In genomic region chr15:67049351-67050044, GRCh38 we compare ENCODE assay signal across 1 cellular context.
TF ChIP-seq lines count a peak whose summit lies in the region.

No MANE protein-coding gene starts in this region.

TF ChIP-seq in HepG2, 621 proteins besides CTCF, POLR2A, EP300 and RAD21 (continued from another document):
- TF ChIP-seq ZNF3 (CRISPR knock-in tag; IDR thresholded peaks at IDR 0.05) (0 out of 2 replicates have a peak, but pooled peaks have one; percentile 36), SALL2 (CRISPR knock-in tag; IDR thresholded peaks at IDR 0.05) (no peak), E2F5 (CRISPR knock-in tag; conservative IDR thresholded peaks at IDR 0.05) (no peak), ZFP37 (CRISPR knock-in tag; IDR thresholded peaks at IDR 0.05; ENCODE audit: borderline replicate concordance) (no peak), ZNF615 (CRISPR knock-in tag; IDR thresholded peaks at IDR 0.05; ENCODE audit: borderline replicate concordance) (no peak), HNF1B (CRISPR knock-in tag; IDR thresholded peaks at IDR 0.05) (peak; percentile 31; the same call in 1 of the 2 replicates), ZNF484 (CRISPR knock-in tag; IDR thresholded peaks at IDR 0.05; ENCODE audit: borderline replicate concordance, low read depth) (no peak), THAP8 (CRISPR knock-in tag; IDR thresholded peaks at IDR 0.05; ENCODE audit: borderline replicate concordance) (no peak), ZNF513 (CRISPR knock-in tag; conservative IDR thresholded peaks at IDR 0.05) (no peak), LRRFIP1 (CRISPR knock-in tag; conservative IDR thresholded peaks at IDR 0.05) (no peak), RBFOX2 (IDR thresholded peaks at IDR 0.05; ENCODE audit: low read depth, low read length) (no peak), ZNF33A (CRISPR knock-in tag; IDR thresholded peaks at IDR 0.05; ENCODE audit: borderline replicate concordance) (no peak), SP2 (CRISPR knock-in tag; IDR thresholded peaks at IDR 0.05) (no peak), ZNF12 (CRISPR knock-in tag; IDR thresholded peaks at IDR 0.05) (no peak), THYN1 (CRISPR knock-in tag; IDR thresholded peaks at IDR 0.05; ENCODE audit: borderline replicate concordance, low read depth) (peak; percentile 43; the same call in 1 of the 2 replicates), ZNF276 (CRISPR knock-in tag; IDR thresholded peaks at IDR 0.05; ENCODE audit: low read depth) (no peak), ZNF30 (CRISPR knock-in tag; IDR thresholded peaks at IDR 0.05) (no peak), HINFP (CRISPR knock-in tag; IDR thresholded peaks at IDR 0.05; ENCODE audit: low read depth) (no peak), GTF2F1 (IDR thresholded peaks at IDR 0.05; ENCODE audit: low read length) (no peak), ZNF564 (CRISPR knock-in tag; IDR thresholded peaks at IDR 0.05) (no peak), ZNF460 (CRISPR knock-in tag; IDR thresholded peaks at IDR 0.05; ENCODE audit: borderline replicate concordance) (no peak), FOSL1 (CRISPR knock-in tag; IDR thresholded peaks at IDR 0.05; ENCODE audit: borderline replicate concordance) (no peak), ZNF772 (CRISPR knock-in tag; IDR thresholded peaks at IDR 0.05) (no peak), MAX (IDR thresholded peaks at IDR 0.05) (peak; percentile 61; the same call in 1 of the 2 replicates), ZMYM3 (CRISPR knock-in tag; IDR thresholded peaks at IDR 0.05) (no peak), ZNF790 (CRISPR knock-in tag; IDR thresholded peaks at IDR 0.05; ENCODE audit: borderline replicate concordance) (no peak), SRSF1 (optimal IDR thresholded peaks at IDR 0.05; ENCODE audit: low read depth, low read length) (no peak), SRSF9 (IDR thresholded peaks at IDR 0.05; ENCODE audit: borderline replicate concordance, insufficient read depth, low read depth, low read length, poor library complexity, severe bottlenecking) (no peak)
